In the genomic region with DNA sequence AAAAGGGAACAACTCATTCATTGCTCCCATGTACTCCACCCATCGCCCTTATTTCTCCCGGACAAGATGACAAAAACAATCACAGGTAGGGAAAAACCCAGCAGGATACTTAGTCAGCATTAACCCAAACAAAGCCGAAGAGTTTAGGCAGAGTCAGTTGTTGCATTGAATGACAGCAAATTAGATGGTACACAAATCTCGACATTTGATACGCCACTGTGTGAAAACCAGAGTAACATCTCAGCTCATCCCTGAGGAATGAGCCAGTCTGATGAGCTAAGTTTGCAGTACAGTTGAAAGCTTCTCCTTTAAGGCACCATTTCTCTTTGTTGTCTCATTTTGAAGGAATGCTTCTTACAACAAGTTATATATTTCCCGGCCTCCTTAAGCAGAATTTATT, we compare ENCODE assay signal across 1 cellular context.
TF ChIP-seq lines count a peak whose summit lies in the region.

No MANE protein-coding gene starts in this region.

TF ChIP-seq in HEK293, 187 proteins besides CTCF, POLR2A, EP300 and RAD21 (continued from another document):
- TF ChIP-seq ZNF132 (tag by site-specific recombination; IDR thresholded peaks at IDR 0.05; ENCODE audit: borderline replicate concordance) = no peak
- TF ChIP-seq ZNF660 (tag by site-specific recombination; IDR thresholded peaks at IDR 0.05) = no peak
- TF ChIP-seq ZNF791 (tag by site-specific recombination; IDR thresholded peaks at IDR 0.05) = no peak
- no peak for TF ChIP-seq ZNF211 (tag by site-specific recombination; IDR thresholded peaks at IDR 0.05; ENCODE audit: low read depth)
- TF ChIP-seq ZNF48 (tag by site-specific recombination; IDR thresholded peaks at IDR 0.05) = no peak
- TF ChIP-seq, protein P1, sequence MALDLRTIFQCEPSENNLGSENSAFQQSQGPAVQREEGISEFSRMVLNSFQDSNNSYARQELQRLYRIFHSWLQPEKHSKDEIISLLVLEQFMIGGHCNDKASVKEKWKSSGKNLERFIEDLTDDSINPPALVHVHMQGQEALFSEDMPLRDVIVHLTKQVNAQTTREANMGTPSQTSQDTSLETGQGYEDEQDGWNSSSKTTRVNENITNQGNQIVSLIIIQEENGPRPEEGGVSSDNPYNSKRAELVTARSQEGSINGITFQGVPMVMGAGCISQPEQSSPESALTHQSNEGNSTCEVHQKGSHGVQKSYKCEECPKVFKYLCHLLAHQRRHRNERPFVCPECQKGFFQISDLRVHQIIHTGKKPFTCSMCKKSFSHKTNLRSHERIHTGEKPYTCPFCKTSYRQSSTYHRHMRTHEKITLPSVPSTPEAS (tag by site-specific recombination; IDR thresholded peaks at IDR 0.05) = no peak
- TF ChIP-seq, protein P2, sequence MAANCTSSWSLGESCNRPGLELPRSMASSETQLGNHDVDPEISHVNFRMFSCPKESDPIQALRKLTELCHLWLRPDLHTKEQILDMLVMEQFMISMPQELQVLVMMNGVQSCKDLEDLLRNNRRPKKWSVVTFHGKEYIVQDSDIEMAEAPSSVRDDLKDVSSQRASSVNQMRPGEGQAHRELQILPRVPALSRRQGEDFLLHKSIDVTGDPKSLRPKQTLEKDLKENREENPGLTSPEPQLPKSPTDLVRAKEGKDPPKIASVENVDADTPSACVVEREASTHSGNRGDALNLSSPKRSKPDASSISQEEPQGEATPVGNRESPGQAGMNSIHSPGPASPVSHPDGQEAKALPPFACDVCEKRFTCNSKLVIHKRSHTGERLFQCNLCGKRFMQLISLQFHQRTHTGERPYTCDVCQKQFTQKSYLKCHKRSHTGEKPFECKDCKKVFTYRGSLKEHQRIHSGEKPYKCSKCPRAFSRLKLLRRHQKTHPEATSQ (tag by site-specific recombination; IDR thresholded peaks at IDR 0.05) = no peak
- peak; percentile 28; the same call in 1 of the 2 replicates for TF ChIP-seq ZNF561 (tag by site-specific recombination; IDR thresholded peaks at IDR 0.05; ENCODE audit: borderline replicate concordance)
- TF ChIP-seq ZNF629 (tag by site-specific recombination; IDR thresholded peaks at IDR 0.05) = peak; percentile 60
- TF ChIP-seq, protein P3, sequence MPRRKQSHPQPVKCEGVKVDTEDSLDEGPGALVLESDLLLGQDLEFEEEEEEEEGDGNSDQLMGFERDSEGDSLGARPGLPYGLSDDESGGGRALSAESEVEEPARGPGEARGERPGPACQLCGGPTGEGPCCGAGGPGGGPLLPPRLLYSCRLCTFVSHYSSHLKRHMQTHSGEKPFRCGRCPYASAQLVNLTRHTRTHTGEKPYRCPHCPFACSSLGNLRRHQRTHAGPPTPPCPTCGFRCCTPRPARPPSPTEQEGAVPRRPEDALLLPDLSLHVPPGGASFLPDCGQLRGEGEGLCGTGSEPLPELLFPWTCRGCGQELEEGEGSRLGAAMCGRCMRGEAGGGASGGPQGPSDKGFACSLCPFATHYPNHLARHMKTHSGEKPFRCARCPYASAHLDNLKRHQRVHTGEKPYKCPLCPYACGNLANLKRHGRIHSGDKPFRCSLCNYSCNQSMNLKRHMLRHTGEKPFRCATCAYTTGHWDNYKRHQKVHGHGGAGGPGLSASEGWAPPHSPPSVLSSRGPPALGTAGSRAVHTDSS (tag by site-specific recombination; IDR thresholded peaks at IDR 0.05) = no peak
- no peak for TF ChIP-seq ZNF521 (tag by site-specific recombination; IDR thresholded peaks at IDR 0.05)
- TF ChIP-seq, protein P4, sequence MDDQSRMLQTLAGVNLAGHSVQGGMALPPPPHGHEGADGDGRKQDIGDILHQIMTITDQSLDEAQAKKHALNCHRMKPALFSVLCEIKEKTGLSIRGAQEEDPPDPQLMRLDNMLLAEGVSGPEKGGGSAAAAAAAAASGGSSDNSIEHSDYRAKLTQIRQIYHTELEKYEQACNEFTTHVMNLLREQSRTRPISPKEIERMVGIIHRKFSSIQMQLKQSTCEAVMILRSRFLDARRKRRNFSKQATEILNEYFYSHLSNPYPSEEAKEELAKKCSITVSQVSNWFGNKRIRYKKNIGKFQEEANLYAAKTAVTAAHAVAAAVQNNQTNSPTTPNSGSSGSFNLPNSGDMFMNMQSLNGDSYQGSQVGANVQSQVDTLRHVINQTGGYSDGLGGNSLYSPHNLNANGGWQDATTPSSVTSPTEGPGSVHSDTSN (CRISPR knock-in tag; IDR thresholded peaks at IDR 0.05) = no peak
- no peak for TF ChIP-seq ZNF157 (tag by site-specific recombination; IDR thresholded peaks at IDR 0.05)
- no peak for TF ChIP-seq BCL11B (tag by site-specific recombination; IDR thresholded peaks at IDR 0.05; ENCODE audit: low read depth)
- no peak for TF ChIP-seq ZNF24 (tag by site-specific recombination; IDR thresholded peaks at IDR 0.05)
- peak; percentile 69 for TF ChIP-seq KLF8 (tag by site-specific recombination; IDR thresholded peaks at IDR 0.05)
- TF ChIP-seq ZNF677 (tag by site-specific recombination; IDR thresholded peaks at IDR 0.05) = no peak
- TF ChIP-seq ZNF350 (tag by site-specific recombination; IDR thresholded peaks at IDR 0.05) = no peak
- no peak for TF ChIP-seq ZNF133 (tag by site-specific recombination; IDR thresholded peaks at IDR 0.05)
- TF ChIP-seq, protein P5, sequence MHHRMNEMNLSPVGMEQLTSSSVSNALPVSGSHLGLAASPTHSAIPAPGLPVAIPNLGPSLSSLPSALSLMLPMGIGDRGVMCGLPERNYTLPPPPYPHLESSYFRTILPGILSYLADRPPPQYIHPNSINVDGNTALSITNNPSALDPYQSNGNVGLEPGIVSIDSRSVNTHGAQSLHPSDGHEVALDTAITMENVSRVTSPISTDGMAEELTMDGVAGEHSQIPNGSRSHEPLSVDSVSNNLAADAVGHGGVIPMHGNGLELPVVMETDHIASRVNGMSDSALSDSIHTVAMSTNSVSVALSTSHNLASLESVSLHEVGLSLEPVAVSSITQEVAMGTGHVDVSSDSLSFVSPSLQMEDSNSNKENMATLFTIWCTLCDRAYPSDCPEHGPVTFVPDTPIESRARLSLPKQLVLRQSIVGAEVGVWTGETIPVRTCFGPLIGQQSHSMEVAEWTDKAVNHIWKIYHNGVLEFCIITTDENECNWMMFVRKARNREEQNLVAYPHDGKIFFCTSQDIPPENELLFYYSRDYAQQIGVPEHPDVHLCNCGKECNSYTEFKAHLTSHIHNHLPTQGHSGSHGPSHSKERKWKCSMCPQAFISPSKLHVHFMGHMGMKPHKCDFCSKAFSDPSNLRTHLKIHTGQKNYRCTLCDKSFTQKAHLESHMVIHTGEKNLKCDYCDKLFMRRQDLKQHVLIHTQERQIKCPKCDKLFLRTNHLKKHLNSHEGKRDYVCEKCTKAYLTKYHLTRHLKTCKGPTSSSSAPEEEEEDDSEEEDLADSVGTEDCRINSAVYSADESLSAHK (tag by site-specific recombination; IDR thresholded peaks at IDR 0.05) = no peak
- TF ChIP-seq ZNF416 (tag by site-specific recombination; IDR thresholded peaks at IDR 0.05) = no peak
- TF ChIP-seq ZBTB21 (tag by site-specific recombination; IDR thresholded peaks at IDR 0.05) = no peak
- no peak for TF ChIP-seq ZNF776 (tag by site-specific recombination; IDR thresholded peaks at IDR 0.05; ENCODE audit: borderline replicate concordance)
- TF ChIP-seq BCL11A (tag by site-specific recombination; IDR thresholded peaks at IDR 0.05; ENCODE audit: low read depth) = 0 out of 2 replicates have a peak, but pooled peaks have one; percentile 13
- TF ChIP-seq ZNF423 (tag by site-specific recombination; IDR thresholded peaks at IDR 0.05) = no peak
- TF ChIP-seq SCRT2 (tag by site-specific recombination; IDR thresholded peaks at IDR 0.05) = peak; percentile 38; the same call in 1 of the 2 replicates
- TF ChIP-seq ZNF747 (tag by site-specific recombination; IDR thresholded peaks at IDR 0.05) = no peak
- TF ChIP-seq, protein P6, sequence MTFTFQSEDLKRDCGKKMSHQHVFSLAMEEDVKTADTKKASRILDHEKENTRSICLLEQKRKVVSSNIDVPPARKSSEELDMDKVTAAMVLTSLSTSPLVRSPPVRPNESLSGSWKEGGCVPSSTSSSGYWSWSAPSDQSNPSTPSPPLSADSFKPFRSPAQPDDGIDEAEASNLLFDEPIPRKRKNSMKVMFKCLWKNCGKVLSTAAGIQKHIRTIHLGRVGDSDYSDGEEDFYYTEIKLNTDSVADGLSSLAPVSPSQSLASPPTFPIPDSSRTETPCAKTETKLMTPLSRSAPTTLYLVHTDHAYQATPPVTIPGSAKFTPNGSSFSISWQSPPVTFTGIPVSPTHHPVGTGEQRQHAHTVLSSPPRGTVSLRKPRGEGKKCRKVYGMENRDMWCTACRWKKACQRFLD (tag by site-specific recombination; IDR thresholded peaks at IDR 0.05) = no peak
- no peak for TF ChIP-seq ZNF621 (tag by site-specific recombination; IDR thresholded peaks at IDR 0.05)
- TF ChIP-seq YY1 (tag by site-specific recombination; IDR thresholded peaks at IDR 0.05) = no peak
TF ChIP-seq in HEK293: peak in this region for 15.
